In the genomic region with DNA sequence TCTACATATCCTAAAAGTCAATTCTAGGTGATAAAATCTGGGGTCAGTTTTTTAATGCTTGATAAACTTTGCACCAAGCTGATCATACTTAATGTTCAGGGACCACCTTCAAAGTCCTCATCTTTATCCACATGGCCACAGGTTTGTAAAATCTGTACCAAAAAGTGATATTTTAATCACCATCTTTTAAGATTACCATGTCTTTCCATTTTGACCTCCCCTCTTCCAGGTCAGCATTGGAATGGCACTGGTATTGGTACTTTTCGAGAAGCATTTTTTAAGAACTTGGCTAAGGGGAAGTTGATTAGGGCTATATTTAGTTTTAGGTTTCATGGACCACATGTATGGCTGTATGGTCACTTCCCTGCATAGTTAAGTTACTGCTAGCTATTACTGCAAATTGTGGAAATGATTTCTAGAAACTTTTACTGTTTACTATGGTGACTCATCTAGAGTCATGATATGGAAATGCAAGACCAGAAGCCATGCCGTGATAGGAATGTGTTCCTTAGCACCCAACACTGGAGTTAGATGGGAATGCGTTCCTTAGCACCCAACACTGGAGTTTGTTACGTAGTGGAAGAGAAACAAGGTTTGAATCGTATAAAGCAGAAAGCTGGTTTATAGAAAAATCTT, we compare ENCODE assay signal across 13 cellular contexts. TPM values are rescaled to one million over a fixed set of nuclear protein-coding genes. Genes with fewer than 3 reads are reported as not detected.
DNase-seq lines count a peak whose midpoint lies in the region; ATAC-seq, FAIRE-seq and TF ChIP-seq lines count a peak whose summit lies in the region.
"Had no signal": no experiment of that assay in that cellular context is flagged by ENCODE, and none has a peak within 500 bp of the region (broad histone marks: within the 10 kb centered on the region; RNA-seq: fewer than 3 reads in every experiment).

No MANE protein-coding gene starts in this region.

- H3K9me3 ChIP-seq in MG63 (no peaks in the 10 kb centered on the region), mammary epithelial cell (replicated peaks; ENCODE audit: insufficient read depth, low read length) (no peaks in the 10 kb centered on the region), HepG2 (ENCODE audit: low read length) (no peaks in the 10 kb centered on the region), BE2C (no peaks in the 10 kb centered on the region)
- H3K9me3 ChIP-seq: suprapubic skin had no signal

- in situ Hi-C loops in mammary epithelial cell (cut with MboI; ENCODE audit: low sequenced_read_pairs in 2 of 2) = no loop called here
- in situ Hi-C loops in HepG2 (cut with HindIII; ENCODE audit: extremely low pct_ligation_motif_present, low pct_unique_long_range_greater_than_20kb) = loop anchor here (10.0 kb wide), 1 partner anchor 404 kb away; no protein-coding TSS in a partner anchor

- WGBS in mammary epithelial cell (ENCODE audit: low coverage, missing lambda C conversion rate) = 71% methylated on average over 5 of the region's 5 CpGs
- 34% methylated on average over 5 of the region's 5 CpGs for WGBS in HepG2 (ENCODE audit: low lambda C conversion rate)

- CTCF ChIA-PET in mammary epithelial cell (lab: Charles Lee; ENCODE audit: low non-redundant PET) = interaction anchor here (0.6 to 0.9 kb wide), 3 partner anchors 44 to 83 kb away, joined by 3 to 7 read pairs (median 3); no protein-coding TSS in a partner anchor
- CTCF ChIA-PET in HepG2 (lab: Yijun Ruan, JAX; ENCODE audit: low intra/inter-chr PET ratio, low total read pairs) = no interaction called here

- no peak for TF ChIP-seq CTCF in mammary epithelial cell (conservative IDR thresholded peaks at IDR 0.05 in 1 of 2, IDR thresholded peaks at IDR 0.05 in 1 of 2; ENCODE audit: extremely low read depth in 1 of 2, insufficient read depth in 1 of 2, low read depth in 1 of 2, low read length in 2 of 2)
- no peak for TF ChIP-seq CTCF in HepG2 (CRISPR knock-in tag; IDR thresholded peaks at IDR 0.05)
- no peak for TF ChIP-seq CTCF in D721Med (IDR thresholded peaks at IDR 0.05; ENCODE audit: insufficient read depth, missing control alignments)
- no peak for TF ChIP-seq CTCF in BE2C (IDR thresholded peaks at IDR 0.05; ENCODE audit: low read depth, low read length)

- H3K4me3 ChIP-seq in MG63 = no peak overlapping the region
- H3K4me3 ChIP-seq in mammary epithelial cell (replicated peaks in 1 of 3; ENCODE audit: insufficient read depth in 1 of 3, low read depth in 2 of 3, low read length in 3 of 3) = no peak overlapping the region
- H3K4me3 ChIP-seq in HepG2 (replicated peaks in 1 of 3; ENCODE audit: insufficient read depth in 1 of 3, low read depth in 2 of 3, low read length in 3 of 3) = no peak overlapping the region
- no peak overlapping the region for H3K4me3 ChIP-seq in BE2C (ENCODE audit: low read depth, low read length)
- H3K4me3 ChIP-seq: suprapubic skin had no signal

- POLR2A ChIA-PET in HepG2 (lab: Yijun Ruan, JAX) = no interaction called here

- BruUV-seq in mammary epithelial cell (replicated peaks; lab: Mats Ljungman, UMichigan) (no TSS peak), HepG2 (replicated peaks; lab: Mats Ljungman, UMichigan) (no TSS peak)

- no peak for TF ChIP-seq RAD21 in HepG2 (CRISPR knock-in tag; IDR thresholded peaks at IDR 0.05)

- peaks cover under 1% of the 10 kb centered on the region; the same call in 1 of the 2 replicates for H3K36me3 ChIP-seq in MG63
- H3K36me3 ChIP-seq in mammary epithelial cell (ENCODE audit: insufficient read depth, low read length) = no peaks in the 10 kb centered on the region
- H3K36me3 ChIP-seq in HepG2 (replicated peaks in 1 of 2; ENCODE audit: control insufficient read depth in 1 of 2, insufficient read depth in 2 of 2, low read length in 2 of 2) = no peaks in the 10 kb centered on the region
- H3K36me3 ChIP-seq in BE2C = no peaks in the 10 kb centered on the region
- H3K36me3 ChIP-seq: suprapubic skin had no signal

- dilution Hi-C loops in mammary epithelial cell (cut with HindIII; ENCODE audit: low sequenced_read_pairs) = no loop called here

- no peak for TF ChIP-seq POLR2A in HepG2 (IDR thresholded peaks at IDR 0.05; ENCODE audit: insufficient read depth in 1 of 2, low read depth in 2 of 2, low read length in 2 of 2)

- intact Hi-C loops in mammary epithelial cell (cut with micrococcal nuclease) (no loop called here), HepG2 (cut with micrococcal nuclease; ENCODE audit: unreplicated experiment) (no loop called here)

- no peak overlapping the region for H3K4me2 ChIP-seq in mammary epithelial cell (ENCODE audit: insufficient read depth, low read depth, low read length)
- no peak overlapping the region for H3K4me2 ChIP-seq in HepG2 (ENCODE audit: low read depth, low read length)

- FAIRE-seq in HepG2 (lab: Jason Lieb, UNC) (no peak), D721Med (lab: Jason Lieb, UNC) (no peak)

- H3K27me3 ChIP-seq in MG63 (no peaks in the 10 kb centered on the region), mammary epithelial cell (ENCODE audit: insufficient read depth, low read length) (no peaks in the 10 kb centered on the region), HepG2 (ENCODE audit: control insufficient read depth in 1 of 2, insufficient read depth in 2 of 2, low read length in 2 of 2) (peaks cover 0 to 4% of the 10 kb centered on the region in 2 experiments; a peak in 2 of 5 replicates), BE2C (no peaks in the 10 kb centered on the region)
- H3K27me3 ChIP-seq: suprapubic skin had no signal

- H4K20me1 ChIP-seq in mammary epithelial cell (ENCODE audit: insufficient read depth, low read length) (no peaks in the 10 kb centered on the region), HepG2 (ENCODE audit: insufficient read depth, low read length) (no peaks in the 10 kb centered on the region)

- H2AFZ ChIP-seq in mammary epithelial cell (ENCODE audit: low read depth, low read length) = no peak overlapping the region
- H2AFZ ChIP-seq in HepG2 (ENCODE audit: low read length) = no peak overlapping the region

- DNase-seq in CD1c-positive myeloid dendritic cell (ENCODE audit: extremely low spot score) = peak; percentile 72
- DNase-seq in MG63 = peak; percentile 64
- peak; percentile 73 for DNase-seq in mammary epithelial cell
- DNase-seq in HepG2 (ENCODE audit: low spot score) = peak; percentile 13
- DNase-seq in D721Med (ENCODE audit: insufficient read length, low spot score) = no peak
- DNase-seq in BE2C = no peak
- DNase-seq: activated CD4-positive, CD25-positive, alpha-beta regulatory T cell; nephron progenitor cell; OCI-M1; stimulated activated CD4-positive, alpha-beta T cell treated with anti-CD3 and anti-CD28 coated beads, Interleukin-4, amount 100 ng/mL, for 4 hours had no signal

- no peaks in the 10 kb centered on the region for H3K79me2 ChIP-seq in mammary epithelial cell (ENCODE audit: insufficient read depth, low read length)
- H3K79me2 ChIP-seq in HepG2 (ENCODE audit: insufficient read depth, low read length) = no peaks in the 10 kb centered on the region

- H3K9ac ChIP-seq in mammary epithelial cell (ENCODE audit: insufficient read depth, low read length) (no peak overlapping the region), HepG2 (ENCODE audit: insufficient read depth, low read depth, low read length) (no peak overlapping the region)

- TF ChIP-seq EP300 in HepG2 (IDR thresholded peaks at IDR 0.05; ENCODE audit: low read depth in 2 of 2, low read length in 2 of 2) (no peak), HepG2 (CRISPR knock-in tag; IDR thresholded peaks at IDR 0.05; ENCODE audit: borderline replicate concordance) (no peak)

- no peak for ATAC-seq in HepG2
- no peak for ATAC-seq in GM21423 (IDR thresholded peaks at IDR 0.05; ENCODE audit: unreplicated experiment)
- ATAC-seq in HG03095 (IDR thresholded peaks at IDR 0.05; ENCODE audit: unreplicated experiment) = no peak

- H3K27ac ChIP-seq in mammary epithelial cell (ENCODE audit: insufficient read depth, low read depth, low read length) (peak overlapping the region; percentile 32), HepG2 (ENCODE audit: extremely low read length, insufficient read depth, low read length) (no peak overlapping the region)
- H3K27ac ChIP-seq: suprapubic skin had no signal

- H3K4me1 ChIP-seq in mammary epithelial cell (ENCODE audit: insufficient read depth, low read length) = peaks cover 15% of the 10 kb centered on the region
- peaks cover 1% of the 10 kb centered on the region for H3K4me1 ChIP-seq in HepG2 (ENCODE audit: insufficient read depth, low read length)
- H3K4me1 ChIP-seq in BE2C = peaks cover 19% of the 10 kb centered on the region

TF ChIP-seq in HepG2, 621 proteins besides CTCF, POLR2A, EP300 and RAD21:
- TF ChIP-seq SIN3A (IDR thresholded peaks at IDR 0.05; ENCODE audit: borderline replicate concordance, low read depth, low read length) = no peak
- 0 out of 2 replicates have a peak, but pooled peaks have one; percentile 36 for TF ChIP-seq FOSL2 (CRISPR knock-in tag; IDR thresholded peaks at IDR 0.05)

RNA-seq across cellular contexts. Expression of gene ABLIM1, which starts 50.8 kb away (rescaled TPM):
- 19.4 and 23.9 TPM in 2 replicates for total RNA-seq in MG63 (2014; rRNA removed; shearing (Covaris generic); ENCODE audit: low replicate concordance)
- total RNA-seq in mammary epithelial cell = 100 to 1,000 TPM in 1 of 2 donors, 10 to 100 TPM in 1; 99.9 to 164 TPM
- 75.0 TPM for polyA plus RNA-seq in mammary epithelial cell
- 117 TPM for polyA minus RNA-seq in mammary epithelial cell
- 59.4 and 98.7 TPM in 2 replicates for total RNA-seq in HepG2 (2016; rRNA removed; fragmentation: Illumina TruSeq; extraction: Trizol)
- 9.8 and 11.3 TPM in 2 replicates for total RNA-seq in HepG2 (2016; cell fraction: cytosol; rRNA removed; fragmentation: Illumina TruSeq; extraction: Trizol; ENCODE audit: low read depth)
- 58.9 and 89.3 TPM in 2 replicates for total RNA-seq in HepG2 (2016; cell fraction: insoluble cytoplasmic fraction; rRNA removed; fragmentation: Illumina TruSeq; extraction: Trizol)
- 46.0 and 48.9 TPM in 2 replicates for total RNA-seq in HepG2 (2016; cell fraction: membrane; rRNA removed; fragmentation: Illumina TruSeq; extraction: Trizol)
- total RNA-seq in HepG2 (2016; cell fraction: nucleus; rRNA removed; fragmentation: Illumina TruSeq; extraction: Trizol) = 51.3 and 54.7 TPM in 2 replicates
- polyA plus RNA-seq in HepG2 (2011; rRNA removed) = 68.6 and 92.7 TPM in 2 replicates
- 71.2 and 78.6 TPM in 2 replicates for polyA plus RNA-seq in HepG2 (2011; cell fraction: cytosol; rRNA removed)
- polyA plus RNA-seq in HepG2 (2011; cell fraction: nucleus; rRNA removed) = 66.0 and 78.5 TPM in 2 replicates
- polyA plus RNA-seq in HepG2 (2012) = 35.3 and 56.8 TPM in 2 replicates
- polyA plus RNA-seq in HepG2 (2016; cell fraction: cytosol; fragmentation: Illumina TruSeq; extraction: Trizol; ENCODE audit: low read depth) = 4.3 and 5.3 TPM in 2 replicates
- 63.3 and 64.1 TPM in 2 replicates for polyA plus RNA-seq in HepG2 (2016; cell fraction: insoluble cytoplasmic fraction; fragmentation: Illumina TruSeq; extraction: Trizol; ENCODE audit: low read depth)
- polyA plus RNA-seq in HepG2 (2016; cell fraction: membrane; fragmentation: Illumina TruSeq; extraction: Trizol; ENCODE audit: low read depth) = 17.7 and 19.0 TPM in 2 replicates
- polyA plus RNA-seq in HepG2 (2016; cell fraction: nucleus; fragmentation: Illumina TruSeq; extraction: Trizol; ENCODE audit: insufficient read depth, low read depth) = 43.5 and 44.5 TPM in 2 replicates
- polyA minus RNA-seq in HepG2 (2011; rRNA and poly(A)+ RNA removed; ENCODE audit: low replicate concordance) = 156 and 220 TPM in 2 replicates
- polyA minus RNA-seq in HepG2 (2011; cell fraction: cytosol; rRNA and poly(A)+ RNA removed) = 57.6 and 88.5 TPM in 2 replicates
- polyA minus RNA-seq in HepG2 (2011; cell fraction: nucleus; rRNA and poly(A)+ RNA removed) = 98.6 and 111 TPM in 2 replicates
- 44.0 TPM for polyA plus RNA-seq in BE2C (2012; ENCODE audit: insufficient read depth, insufficient read length, low read depth)

Comparison
In these comparisons a context has a peak if more than half of its experiments do, and no peak if none do; other contexts are left out.
1. DNase-seq: peak in CD1c-positive myeloid dendritic cell (single experiment), MG63 (single experiment), mammary epithelial cell (single experiment) and HepG2 (single experiment); none in D721Med (single experiment) and BE2C (single experiment).